ENCODE assay signal across 7 cellular contexts in the genomic region with DNA sequence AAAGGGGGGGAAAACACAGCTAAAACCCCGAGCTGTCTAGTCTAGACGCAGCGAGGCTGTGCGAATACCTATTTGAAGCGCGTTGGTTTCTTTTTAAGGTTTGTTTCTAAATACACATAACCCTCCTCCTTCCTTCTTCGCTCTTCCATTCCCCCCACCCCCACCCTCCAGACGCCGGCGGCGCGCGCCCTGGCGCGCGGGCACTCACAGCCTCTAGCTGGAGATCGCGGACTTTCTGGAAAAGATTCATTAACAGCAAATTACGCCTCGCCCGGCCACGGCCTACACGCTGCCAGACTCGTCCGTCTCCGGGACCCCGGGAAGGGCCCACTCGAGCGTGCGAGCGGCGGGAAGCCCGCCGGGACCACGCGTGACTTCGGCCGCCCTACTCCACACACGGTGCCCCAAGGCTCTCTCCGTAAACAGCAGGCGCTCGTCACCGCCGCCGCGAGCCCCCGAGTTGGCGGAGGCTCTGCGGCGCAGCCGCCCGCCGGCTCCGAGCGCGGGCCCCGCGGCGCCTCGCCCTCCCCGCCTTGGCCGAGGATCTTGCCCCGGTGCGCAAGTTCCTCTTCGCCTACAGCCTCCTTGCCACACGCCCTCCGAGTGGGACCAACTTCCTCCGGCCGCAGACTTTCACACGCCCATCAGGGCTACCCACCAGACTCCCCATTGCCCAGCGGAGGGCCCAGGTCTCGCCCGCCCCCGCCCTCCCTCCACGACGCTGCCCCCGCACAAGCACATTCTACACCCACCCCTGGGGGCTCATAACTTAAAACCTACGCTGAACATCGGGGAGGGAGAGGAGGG. TPM values are rescaled to one million over a fixed set of nuclear protein-coding genes. Genes with fewer than 3 reads are reported as not detected.
A peak's percentile ranks its signal among the peaks of the same experiment; 100 is the strongest.
DNase-seq lines count a peak whose midpoint lies in the region; ATAC-seq, FAIRE-seq and TF ChIP-seq lines count a peak whose summit lies in the region.

No MANE protein-coding gene starts in this region.

- no peak for FAIRE-seq in keratinocyte (lab: Jason Lieb, UNC)

- peak; percentile 90 for DNase-seq in NB4 (ENCODE audit: low read depth)
- DNase-seq in anterior cingulate cortex (lab: John Stamatoyannopoulos, UW), result peak in 32 of 58 donors; percentile 3 to 61 (median 25)
- no peak for DNase-seq in keratinocyte (ENCODE audit: low read depth, low spot score)
- DNase-seq in stimulated activated naive CD4-positive, alpha-beta T cell (lab: John Stamatoyannopoulos, UW), result peak in 5 of 6 experiments; percentile 24 to 53 (median 48)
- DNase-seq in Kasumi-1 (lab: John Stamatoyannopoulos, UW), result no peak

- no peak overlapping the region for H3K27ac ChIP-seq in keratinocyte (ENCODE audit: control insufficient read depth, insufficient read depth, low read length)

- dilution Hi-C loops in keratinocyte (cut with MboI; ENCODE audit: extremely low pct_ligation_motif_present, low sequenced_read_pairs), result no loop called here

- TF ChIP-seq CTCF in NB4 (IDR thresholded peaks at IDR 0.05; ENCODE audit: low read depth, low read length), result no peak
- TF ChIP-seq CTCF in keratinocyte (optimal IDR thresholded peaks at IDR 0.05 in 1 of 3, IDR thresholded peaks at IDR 0.05 in 1 of 3, conservative IDR thresholded peaks at IDR 0.05 in 1 of 3; ENCODE audit: extremely low read depth in 1 of 3, insufficient read depth in 2 of 3, low read length in 3 of 3), result no peak

- peaks cover 17% of the 10 kb centered on the region for H3K79me2 ChIP-seq in keratinocyte (ENCODE audit: control insufficient read depth, insufficient read depth, low read length)

- H3K9me3 ChIP-seq in keratinocyte (ENCODE audit: control insufficient read depth, low read depth, low read length), result no peaks in the 10 kb centered on the region

- H4K20me1 ChIP-seq in keratinocyte (ENCODE audit: control insufficient read depth, extremely low read depth, insufficient read depth, low read length), result no peaks in the 10 kb centered on the region

- no peak for TF ChIP-seq POLR2A in NB4 (IDR thresholded peaks at IDR 0.05; ENCODE audit: extremely low read depth, insufficient read length)

- H3K4me2 ChIP-seq in keratinocyte (ENCODE audit: control insufficient read depth, extremely low read depth, insufficient read depth, low read depth, low read length), result peak overlapping the region; percentile 46

- peak overlapping the region; percentile 54 for H3K9ac ChIP-seq in keratinocyte (ENCODE audit: control insufficient read depth, extremely low read depth, insufficient read depth, low read length)

- no peak for ATAC-seq in HG03095 (IDR thresholded peaks at IDR 0.05; ENCODE audit: unreplicated experiment)

- no peaks in the 10 kb centered on the region for H3K36me3 ChIP-seq in keratinocyte (ENCODE audit: control insufficient read depth in 2 of 2, extremely low read depth in 1 of 2, insufficient read depth in 2 of 2, low read length in 2 of 2)

- no peaks in the 10 kb centered on the region for H3K9me1 ChIP-seq in keratinocyte (ENCODE audit: control insufficient read depth, extremely low read depth, insufficient read depth, low read length)

- H3K4me3 ChIP-seq in GM08714 (ENCODE audit: low read length) (peak overlapping the region; percentile 75), NB4 (ENCODE audit: low read depth, low read length) (peak overlapping the region; percentile 78), keratinocyte (ENCODE audit: control insufficient read depth in 2 of 3, extremely low read depth in 1 of 3, insufficient read depth in 2 of 3, low read depth in 1 of 3, low read length in 3 of 3) (peak overlapping the region; percentile 24 to 62 (median 53))

- peaks cover 31% of the 10 kb centered on the region for H3K27me3 ChIP-seq in keratinocyte (ENCODE audit: control insufficient read depth, extremely low read depth, insufficient read depth, low read length)

- peak overlapping the region; percentile 30 for H2AFZ ChIP-seq in keratinocyte (ENCODE audit: control insufficient read depth, low read length)

- H3K4me1 ChIP-seq in keratinocyte (ENCODE audit: control insufficient read depth, extremely low read depth, insufficient read depth, low read length), result peaks cover 12% of the 10 kb centered on the region

RNA-seq across cellular contexts. Expression of a gene that starts 2.0 kb away (rescaled TPM):
- 2.8 to 5.0 TPM (median 3.6 TPM) in 3 replicates for polyA plus RNA-seq in keratinocyte
- 8.0 TPM for polyA plus RNA-seq in keratinocyte (2011; ENCODE audit: low read depth)
- 4.1 and 4.2 TPM in 2 replicates for polyA plus RNA-seq in keratinocyte (2011; cell fraction: cytosol; rRNA removed)
- 20.2 and 20.8 TPM in 2 replicates for polyA plus RNA-seq in keratinocyte (2011; cell fraction: nucleus; rRNA removed)
- 6.2 and 7.2 TPM in 2 replicates for polyA plus RNA-seq in keratinocyte (2012; ENCODE audit: low replicate concordance)
- polyA minus RNA-seq in keratinocyte, result 2.5 to 11.9 TPM (median 7.5 TPM) in 3 replicates
- 4.0 TPM for polyA minus RNA-seq in keratinocyte (2011; cell fraction: cytosol; rRNA and poly(A)+ RNA removed)
- 13.0 and 22.7 TPM in 2 replicates for polyA minus RNA-seq in keratinocyte (2011; cell fraction: nucleus; rRNA and poly(A)+ RNA removed)

Comparison
In these comparisons a context has a peak if more than half of its experiments do, and no peak if none do; other contexts are left out.
1. DNase-seq: peak in NB4 (single experiment), anterior cingulate cortex (32 of 58) and stimulated activated naive CD4-positive, alpha-beta T cell (5 of 6); none in keratinocyte (single experiment) and Kasumi-1 (0 of 2).
2. Peak in every context shown above with its lines, with median percentiles within 50 percentile points of each other: H3K4me3 ChIP-seq.